Comparison of ENCODE assay signal across 1 cellular context in genomic region chr7:41705109-41705871, GRCh38.
A peak's percentile ranks its signal among the peaks of the same experiment; 100 is the strongest.
TF ChIP-seq lines count a peak whose summit lies in the region.

No MANE protein-coding gene starts in this region.

TF ChIP-seq in GM23338, 12 proteins besides CTCF, POLR2A, EP300 and RAD21 (continued from another document):
- TF ChIP-seq, protein P1, sequence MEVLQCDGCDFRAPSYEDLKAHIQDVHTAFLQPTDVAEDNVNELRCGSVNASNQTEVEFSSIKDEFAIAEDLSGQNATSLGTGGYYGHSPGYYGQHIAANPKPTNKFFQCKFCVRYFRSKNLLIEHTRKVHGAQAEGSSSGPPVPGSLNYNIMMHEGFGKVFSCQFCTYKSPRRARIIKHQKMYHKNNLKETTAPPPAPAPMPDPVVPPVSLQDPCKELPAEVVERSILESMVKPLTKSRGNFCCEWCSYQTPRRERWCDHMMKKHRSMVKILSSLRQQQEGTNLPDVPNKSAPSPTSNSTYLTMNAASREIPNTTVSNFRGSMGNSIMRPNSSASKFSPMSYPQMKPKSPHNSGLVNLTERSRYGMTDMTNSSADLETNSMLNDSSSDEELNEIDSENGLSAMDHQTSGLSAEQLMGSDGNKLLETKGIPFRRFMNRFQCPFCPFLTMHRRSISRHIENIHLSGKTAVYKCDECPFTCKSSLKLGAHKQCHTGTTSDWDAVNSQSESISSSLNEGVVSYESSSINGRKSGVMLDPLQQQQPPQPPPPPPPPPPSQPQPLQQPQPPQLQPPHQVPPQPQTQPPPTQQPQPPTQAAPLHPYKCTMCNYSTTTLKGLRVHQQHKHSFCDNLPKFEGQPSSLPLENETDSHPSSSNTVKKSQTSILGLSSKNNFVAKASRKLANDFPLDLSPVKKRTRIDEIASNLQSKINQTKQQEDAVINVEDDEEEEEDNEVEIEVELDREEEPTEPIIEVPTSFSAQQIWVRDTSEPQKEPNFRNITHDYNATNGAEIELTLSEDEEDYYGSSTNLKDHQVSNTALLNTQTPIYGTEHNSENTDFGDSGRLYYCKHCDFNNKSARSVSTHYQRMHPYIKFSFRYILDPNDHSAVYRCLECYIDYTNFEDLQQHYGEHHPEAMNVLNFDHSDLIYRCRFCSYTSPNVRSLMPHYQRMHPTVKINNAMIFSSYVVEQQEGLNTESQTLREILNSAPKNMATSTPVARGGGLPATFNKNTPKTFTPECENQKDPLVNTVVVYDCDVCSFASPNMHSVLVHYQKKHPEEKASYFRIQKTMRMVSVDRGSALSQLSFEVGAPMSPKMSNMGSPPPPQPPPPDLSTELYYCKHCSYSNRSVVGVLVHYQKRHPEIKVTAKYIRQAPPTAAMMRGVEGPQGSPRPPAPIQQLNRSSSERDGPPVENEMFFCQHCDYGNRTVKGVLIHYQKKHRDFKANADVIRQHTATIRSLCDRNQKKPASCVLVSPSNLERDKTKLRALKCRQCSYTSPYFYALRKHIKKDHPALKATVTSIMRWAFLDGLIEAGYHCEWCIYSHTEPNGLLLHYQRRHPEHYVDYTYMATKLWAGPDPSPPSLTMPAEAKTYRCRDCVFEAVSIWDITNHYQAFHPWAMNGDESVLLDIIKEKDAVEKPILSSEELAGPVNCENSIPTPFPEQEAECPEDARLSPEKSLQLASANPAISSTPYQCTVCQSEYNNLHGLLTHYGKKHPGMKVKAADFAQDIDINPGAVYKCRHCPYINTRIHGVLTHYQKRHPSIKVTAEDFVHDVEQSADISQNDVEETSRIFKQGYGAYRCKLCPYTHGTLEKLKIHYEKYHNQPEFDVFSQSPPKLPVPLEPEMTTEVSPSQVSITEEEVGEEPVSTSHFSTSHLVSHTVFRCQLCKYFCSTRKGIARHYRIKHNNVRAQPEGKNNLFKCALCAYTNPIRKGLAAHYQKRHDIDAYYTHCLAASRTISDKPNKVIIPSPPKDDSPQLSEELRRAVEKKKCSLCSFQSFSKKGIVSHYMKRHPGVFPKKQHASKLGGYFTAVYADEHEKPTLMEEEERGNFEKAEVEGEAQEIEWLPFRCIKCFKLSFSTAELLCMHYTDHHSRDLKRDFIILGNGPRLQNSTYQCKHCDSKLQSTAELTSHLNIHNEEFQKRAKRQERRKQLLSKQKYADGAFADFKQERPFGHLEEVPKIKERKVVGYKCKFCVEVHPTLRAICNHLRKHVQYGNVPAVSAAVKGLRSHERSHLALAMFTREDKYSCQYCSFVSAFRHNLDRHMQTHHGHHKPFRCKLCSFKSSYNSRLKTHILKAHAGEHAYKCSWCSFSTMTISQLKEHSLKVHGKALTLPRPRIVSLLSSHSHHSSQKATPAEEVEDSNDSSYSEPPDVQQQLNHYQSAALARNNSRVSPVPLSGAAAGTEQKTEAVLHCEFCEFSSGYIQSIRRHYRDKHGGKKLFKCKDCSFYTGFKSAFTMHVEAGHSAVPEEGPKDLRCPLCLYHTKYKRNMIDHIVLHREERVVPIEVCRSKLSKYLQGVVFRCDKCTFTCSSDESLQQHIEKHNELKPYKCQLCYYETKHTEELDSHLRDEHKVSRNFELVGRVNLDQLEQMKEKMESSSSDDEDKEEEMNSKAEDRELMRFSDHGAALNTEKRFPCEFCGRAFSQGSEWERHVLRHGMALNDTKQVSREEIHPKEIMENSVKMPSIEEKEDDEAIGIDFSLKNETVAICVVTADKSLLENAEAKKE (CRISPR knock-in tag; IDR thresholded peaks at IDR 0.05), result peak; percentile 44; the same call in 1 of the 2 replicates
- no peak for TF ChIP-seq ZNF114 (CRISPR knock-in tag; IDR thresholded peaks at IDR 0.05)
- no peak for TF ChIP-seq EZH2phosphoT487 (IDR thresholded peaks at IDR 0.05; ENCODE audit: unreplicated experiment)
- no peak for TF ChIP-seq STAT1 (IDR thresholded peaks at IDR 0.05; ENCODE audit: unreplicated experiment)
